ENCODE assay signal across 15 cellular contexts in the genomic region with DNA sequence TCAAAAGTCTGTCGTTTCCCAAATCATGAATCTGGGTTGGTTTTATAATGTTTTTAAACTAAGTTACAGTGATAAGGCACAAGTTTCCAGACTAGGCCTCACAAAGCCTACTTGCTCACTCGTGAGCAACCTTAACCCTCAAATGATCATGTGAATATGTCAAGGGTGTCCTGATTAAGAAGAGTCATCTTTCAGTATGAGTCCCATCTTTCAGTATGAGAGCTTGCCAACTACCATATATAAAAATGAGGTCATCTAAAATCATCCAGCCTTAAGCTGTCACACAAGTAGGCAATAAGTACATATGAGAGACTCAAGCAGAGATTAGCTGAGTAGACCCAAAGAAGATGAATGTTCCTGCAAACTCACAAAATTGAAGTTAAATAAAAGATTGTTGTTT.
A peak's percentile ranks its signal among the peaks of the same experiment; 100 is the strongest.
DNase-seq lines count a peak whose midpoint lies in the region; ATAC-seq and FAIRE-seq lines count a peak whose summit lies in the region.
"Had no signal": no experiment of that assay in that cellular context is flagged by ENCODE, and none has a peak within 500 bp of the region (broad histone marks: within the 10 kb centered on the region; RNA-seq: fewer than 3 reads in every experiment).

No MANE protein-coding gene starts in this region.

- FAIRE-seq in urothelium cell line (lab: Jason Lieb, UNC), result no peak

- DNase-seq in NK-92 treated with Interleukin-12 subunit alpha and Interleukin-12 subunit beta, amount 100 ng/mL, for 24 hours (lab: John Stamatoyannopoulos, UW), result no peak
- DNase-seq in urothelium cell line (ENCODE audit: low spot score), result no peak
- DNase-seq in inferior parietal cortex (ENCODE audit: extremely low spot score), result no peak
- DNase-seq: left ventricle myocardium inferior; natural killer cell; NCI-H2107; stimulated activated CD4-positive, alpha-beta T cell treated with anti-CD3 and anti-CD28 coated beads, Interleukin-4, amount 100 ng/mL, for 24 hours; stimulated activated naive CD8-positive, alpha-beta T cell treated with anti-CD3 and anti-CD28 coated beads, Interleukin-15, Interleukin-2, amounts not matched to agents 100 U/mL and 50 U/mL, for 24 hours had no signal

- ATAC-seq in GM18498 (IDR thresholded peaks at IDR 0.05; ENCODE audit: unreplicated experiment) (peak; percentile 84), GM19035 (IDR thresholded peaks at IDR 0.05; ENCODE audit: unreplicated experiment) (peak; percentile 67), HG02623 (IDR thresholded peaks at IDR 0.05; ENCODE audit: unreplicated experiment) (peak; percentile 73), HG03354 (IDR thresholded peaks at IDR 0.05; ENCODE audit: poor library complexity, severe bottlenecking, unreplicated experiment) (peak; percentile 88), HG03025 (IDR thresholded peaks at IDR 0.05; ENCODE audit: low FRiP score, unreplicated experiment) (no peak)
- ATAC-seq: esophagus mucosa; GM23338; natural killer cell; stimulated activated naive CD8-positive, alpha-beta T cell treated with anti-CD3 and anti-CD28 coated beads, Interleukin-15, Interleukin-2, amounts not matched to agents 100 U/mL and 50 U/mL, for 24 hours had no signal
